ENCODE assay signal across 1 cellular context in the genomic region with DNA sequence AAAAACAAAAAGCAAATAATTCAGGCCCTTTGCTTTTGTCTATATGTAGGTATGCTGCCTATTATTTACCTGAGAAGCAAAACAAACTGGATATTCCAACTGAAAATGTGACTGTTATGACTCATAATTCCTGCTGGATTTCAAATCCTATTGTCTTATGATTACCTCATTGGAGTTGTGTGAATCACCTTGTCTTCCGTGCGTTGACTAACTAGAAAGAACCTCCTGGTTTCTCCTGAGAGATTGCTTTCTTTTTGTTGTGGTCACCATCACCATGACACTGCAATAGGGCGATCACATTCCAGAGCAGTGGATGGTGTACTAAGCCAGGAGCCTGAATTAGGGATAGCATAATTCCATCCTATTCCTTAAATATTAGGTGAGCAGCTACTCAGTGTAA.
TF ChIP-seq lines count a peak whose summit lies in the region.

No MANE protein-coding gene starts in this region.

TF ChIP-seq in HepG2, 621 proteins besides CTCF, POLR2A, EP300 and RAD21:
- TF ChIP-seq MEF2D (CRISPR knock-in tag; IDR thresholded peaks at IDR 0.05) (no peak), MIXL1 (CRISPR knock-in tag; IDR thresholded peaks at IDR 0.05) (no peak), PHF5A (CRISPR knock-in tag; IDR thresholded peaks at IDR 0.05; ENCODE audit: low read depth, unreplicated experiment) (no peak), ZNF761 (CRISPR knock-in tag; conservative IDR thresholded peaks at IDR 0.05) (no peak), MXI1 (IDR thresholded peaks at IDR 0.05; ENCODE audit: borderline replicate concordance, low read depth, low read length) (no peak), HHEX (CRISPR knock-in tag; IDR thresholded peaks at IDR 0.05) (no peak), CREB1 (IDR thresholded peaks at IDR 0.05) (peak; percentile 47), CREB1 (CRISPR knock-in tag; IDR thresholded peaks at IDR 0.05) (no peak), FOSL2 (CRISPR knock-in tag; IDR thresholded peaks at IDR 0.05) (peak; percentile 57; the same call in 1 of the 2 replicates), ZIK1 (CRISPR knock-in tag; IDR thresholded peaks at IDR 0.05; ENCODE audit: borderline replicate concordance, low read depth) (no peak), SOX5 (CRISPR knock-in tag; IDR thresholded peaks at IDR 0.05; ENCODE audit: borderline replicate concordance) (peak; percentile 48; the same call in 1 of the 2 replicates), SOX13 (IDR thresholded peaks at IDR 0.05) (peak; percentile 36; the same call in 1 of the 2 replicates), SOX13 (CRISPR knock-in tag; conservative IDR thresholded peaks at IDR 0.05 in 1 of 2, IDR thresholded peaks at IDR 0.05 in 1 of 2) (peak in 1 of 2 experiments; percentile 48; a peak in 2 of 4 replicates), HNF4A (CRISPR knock-in tag; IDR thresholded peaks at IDR 0.05) (no peak), ZNF235 (CRISPR knock-in tag; IDR thresholded peaks at IDR 0.05; ENCODE audit: borderline replicate concordance) (no peak), NFKB2 (CRISPR knock-in tag; IDR thresholded peaks at IDR 0.05; ENCODE audit: borderline replicate concordance) (no peak), ZNF383 (CRISPR knock-in tag; IDR thresholded peaks at IDR 0.05; ENCODE audit: borderline replicate concordance) (no peak), HOXA9 (CRISPR knock-in tag; IDR thresholded peaks at IDR 0.05; ENCODE audit: borderline replicate concordance) (no peak)
- TF ChIP-seq, protein P1, sequence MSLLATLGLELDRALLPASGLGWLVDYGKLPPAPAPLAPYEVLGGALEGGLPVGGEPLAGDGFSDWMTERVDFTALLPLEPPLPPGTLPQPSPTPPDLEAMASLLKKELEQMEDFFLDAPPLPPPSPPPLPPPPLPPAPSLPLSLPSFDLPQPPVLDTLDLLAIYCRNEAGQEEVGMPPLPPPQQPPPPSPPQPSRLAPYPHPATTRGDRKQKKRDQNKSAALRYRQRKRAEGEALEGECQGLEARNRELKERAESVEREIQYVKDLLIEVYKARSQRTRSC (CRISPR knock-in tag; IDR thresholded peaks at IDR 0.05; ENCODE audit: low read depth) = no peak
- TF ChIP-seq, protein P2, sequence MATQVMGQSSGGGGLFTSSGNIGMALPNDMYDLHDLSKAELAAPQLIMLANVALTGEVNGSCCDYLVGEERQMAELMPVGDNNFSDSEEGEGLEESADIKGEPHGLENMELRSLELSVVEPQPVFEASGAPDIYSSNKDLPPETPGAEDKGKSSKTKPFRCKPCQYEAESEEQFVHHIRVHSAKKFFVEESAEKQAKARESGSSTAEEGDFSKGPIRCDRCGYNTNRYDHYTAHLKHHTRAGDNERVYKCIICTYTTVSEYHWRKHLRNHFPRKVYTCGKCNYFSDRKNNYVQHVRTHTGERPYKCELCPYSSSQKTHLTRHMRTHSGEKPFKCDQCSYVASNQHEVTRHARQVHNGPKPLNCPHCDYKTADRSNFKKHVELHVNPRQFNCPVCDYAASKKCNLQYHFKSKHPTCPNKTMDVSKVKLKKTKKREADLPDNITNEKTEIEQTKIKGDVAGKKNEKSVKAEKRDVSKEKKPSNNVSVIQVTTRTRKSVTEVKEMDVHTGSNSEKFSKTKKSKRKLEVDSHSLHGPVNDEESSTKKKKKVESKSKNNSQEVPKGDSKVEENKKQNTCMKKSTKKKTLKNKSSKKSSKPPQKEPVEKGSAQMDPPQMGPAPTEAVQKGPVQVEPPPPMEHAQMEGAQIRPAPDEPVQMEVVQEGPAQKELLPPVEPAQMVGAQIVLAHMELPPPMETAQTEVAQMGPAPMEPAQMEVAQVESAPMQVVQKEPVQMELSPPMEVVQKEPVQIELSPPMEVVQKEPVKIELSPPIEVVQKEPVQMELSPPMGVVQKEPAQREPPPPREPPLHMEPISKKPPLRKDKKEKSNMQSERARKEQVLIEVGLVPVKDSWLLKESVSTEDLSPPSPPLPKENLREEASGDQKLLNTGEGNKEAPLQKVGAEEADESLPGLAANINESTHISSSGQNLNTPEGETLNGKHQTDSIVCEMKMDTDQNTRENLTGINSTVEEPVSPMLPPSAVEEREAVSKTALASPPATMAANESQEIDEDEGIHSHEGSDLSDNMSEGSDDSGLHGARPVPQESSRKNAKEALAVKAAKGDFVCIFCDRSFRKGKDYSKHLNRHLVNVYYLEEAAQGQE (IDR thresholded peaks at IDR 0.05; ENCODE audit: borderline replicate concordance in 1 of 2, low read depth in 1 of 2, low read length in 2 of 2) = no peak
